ENCODE assay signal across 21 cellular contexts in genomic region chr12:98182791-98183190, GRCh38.
"Had no signal": no experiment of that assay in that cellular context is flagged by ENCODE, and none has a peak within 500 bp of the region (broad histone marks: within the 10 kb centered on the region; RNA-seq: fewer than 3 reads in every experiment).

No MANE protein-coding gene starts in this region.

- H3K27ac Mint-ChIP-seq: activated naive CD4-positive, alpha-beta T cell treated with anti-CD3 and anti-CD28 coated beads for 36 hours; activated naive CD8-positive, alpha-beta T cell treated with anti-CD3 and anti-CD28 coated beads, Interleukin-2, amount 10 ng/mL, durations not matched to agents 7 days and 5 days; effector memory CD8-positive, alpha-beta T cell; naive thymus-derived CD4-positive, alpha-beta T cell; stimulated activated naive B cell treated with anti-CD40 and anti-IgM and Interleukin-4, amounts not matched to agents 10 μg/mL and 1 μg/mL and 100 μg/mL, for 72 hours had no signal

- H3K4me1 Mint-ChIP-seq: activated naive CD8-positive, alpha-beta T cell treated with anti-CD3 and anti-CD28 coated beads, Interleukin-2, amount 10 ng/mL, durations not matched to agents 7 days and 5 days; naive thymus-derived CD4-positive, alpha-beta T cell; neural crest cell; stimulated activated naive B cell treated with anti-CD40 and anti-IgM and Interleukin-4, amounts not matched to agents 10 μg/mL and 1 μg/mL and 100 μg/mL, for 72 hours had no signal

- H3K36me3 Mint-ChIP-seq: activated naive CD8-positive, alpha-beta T cell treated with anti-CD3 and anti-CD28 coated beads, Interleukin-2, amount 10 ng/mL, durations not matched to agents 7 days and 5 days; naive thymus-derived CD4-positive, alpha-beta T cell; stimulated activated naive B cell treated with anti-CD40 and anti-IgM and Interleukin-4, amounts not matched to agents 10 μg/mL and 1 μg/mL and 100 μg/mL, for 72 hours had no signal

- DNase-seq: activated CD4-positive, alpha-beta T cell treated with anti-CD3 and anti-CD28 coated beads for 4 hours; activated CD4-positive, alpha-beta T cell treated with anti-CD3 and anti-CD28 coated beads, Interleukin-2, amount 50 U/mL, for 48 hours; activated CD4-positive, CD25-positive, alpha-beta regulatory T cell; activated naive CD4-positive, alpha-beta T cell treated with anti-CD3 and anti-CD28 coated beads for 36 hours; activated naive CD8-positive, alpha-beta T cell treated with anti-CD3 and anti-CD28 coated beads, Interleukin-2, amount 10 ng/mL, durations not matched to agents 7 days and 5 days; activated T-cell treated with anti-CD3 and anti-CD28 coated beads, Interleukin-2, amount 50 U/mL, for 48 hours; amniotic stem cell; colonic mucosa; dorsolateral prefrontal cortex; effector memory CD8-positive, alpha-beta T cell; glutamatergic neuron; left ventricle myocardium inferior; naive thymus-derived CD4-positive, alpha-beta T cell; posterior cingulate gyrus; small intestine; stimulated activated CD4-positive, alpha-beta T cell treated with anti-CD3 and anti-CD28 coated beads, Interleukin-15, amount 100 ng/mL, for 24 hours; stimulated activated CD8-positive, alpha-beta memory T cell treated with anti-CD3 and anti-CD28 coated beads, Interleukin-4, amount 100 ng/mL, for 48 hours; stimulated activated naive B cell treated with anti-CD40 and anti-IgM and Interleukin-4, amounts not matched to agents 10 μg/mL and 1 μg/mL and 100 μg/mL, for 72 hours; trophoblast cell; uterus had no signal

- H3K4me3 Mint-ChIP-seq: activated naive CD4-positive, alpha-beta T cell treated with anti-CD3 and anti-CD28 coated beads for 36 hours; activated naive CD8-positive, alpha-beta T cell treated with anti-CD3 and anti-CD28 coated beads, Interleukin-2, amount 10 ng/mL, durations not matched to agents 7 days and 5 days; effector memory CD8-positive, alpha-beta T cell; naive thymus-derived CD4-positive, alpha-beta T cell; neural crest cell; stimulated activated naive B cell treated with anti-CD40 and anti-IgM and Interleukin-4, amounts not matched to agents 10 μg/mL and 1 μg/mL and 100 μg/mL, for 72 hours had no signal

- H3K9me3 Mint-ChIP-seq: activated naive CD4-positive, alpha-beta T cell treated with anti-CD3 and anti-CD28 coated beads for 36 hours; activated naive CD8-positive, alpha-beta T cell treated with anti-CD3 and anti-CD28 coated beads, Interleukin-2, amount 10 ng/mL, durations not matched to agents 7 days and 5 days had no signal

- H3K27me3 Mint-ChIP-seq: activated naive CD8-positive, alpha-beta T cell treated with anti-CD3 and anti-CD28 coated beads, Interleukin-2, amount 10 ng/mL, durations not matched to agents 7 days and 5 days; stimulated activated naive B cell treated with anti-CD40 and anti-IgM and Interleukin-4, amounts not matched to agents 10 μg/mL and 1 μg/mL and 100 μg/mL, for 72 hours had no signal
